9 cellular contexts compared by ENCODE assay signal in the genomic region with DNA sequence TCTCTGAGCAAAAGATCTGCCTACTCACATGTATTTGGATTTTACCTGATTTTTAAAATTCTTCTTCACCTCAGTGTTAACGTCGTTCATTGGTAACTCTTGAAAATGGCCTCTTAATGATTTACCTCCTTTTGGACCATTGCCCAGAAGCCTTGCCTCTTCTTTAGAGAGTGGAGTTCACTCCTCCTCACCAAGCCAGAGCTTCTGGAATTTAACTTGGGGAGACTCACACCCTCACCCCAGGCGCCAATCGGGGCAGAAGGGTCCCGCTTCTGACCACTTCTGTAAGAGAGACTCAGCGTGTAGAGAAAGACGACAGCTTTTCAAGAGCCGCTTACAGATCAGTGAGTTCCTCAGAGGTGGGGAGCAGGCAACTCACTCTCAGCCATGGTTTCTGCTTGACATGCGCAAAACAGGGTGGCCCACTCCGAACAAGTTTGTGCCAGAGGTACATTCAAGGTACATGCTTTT.
A peak's percentile ranks its signal among the peaks of the same experiment; 100 is the strongest.
DNase-seq lines count a peak whose midpoint lies in the region; ATAC-seq and TF ChIP-seq lines count a peak whose summit lies in the region.
"Had no signal": no experiment of that assay in that cellular context is flagged by ENCODE, and none has a peak within 500 bp of the region (broad histone marks: within the 10 kb centered on the region; RNA-seq: fewer than 3 reads in every experiment).

No MANE protein-coding gene starts in this region.

- no peaks in the 10 kb centered on the region for H3K36me3 ChIP-seq in subcutaneous abdominal adipose tissue (ENCODE audit: control insufficient read depth in 5 of 5, insufficient read depth in 5 of 5, low read length in 5 of 5)
- H3K36me3 ChIP-seq: BLaER1 had no signal

- peaks cover 0 to 20% (median 18%) of the 10 kb centered on the region in 5 donors for H3K4me1 ChIP-seq in subcutaneous abdominal adipose tissue (ENCODE audit: control insufficient read depth in 5 of 5, insufficient read depth in 5 of 5, low read length in 5 of 5)

- in situ Hi-C loops in astrocyte of the cerebellum (cut with HindIII; ENCODE audit: low sequenced_read_pairs) = no loop called here

- no peak for TF ChIP-seq CTCF in astrocyte of the cerebellum (IDR thresholded peaks at IDR 0.05; ENCODE audit: low read depth, low read length, missing control alignments)

- peak overlapping the region; percentile 56 for H3K4me3 ChIP-seq in astrocyte of the cerebellum (ENCODE audit: low read depth, low read length)
- H3K4me3 ChIP-seq in subcutaneous abdominal adipose tissue (ENCODE audit: low read depth in 1 of 5, low read length in 5 of 5) = peak overlapping the region in 4 of 5 donors; percentile 55 to 81 (median 68)
- H3K4me3 ChIP-seq: BLaER1 had no signal

- peak overlapping the region in 2 of 5 donors; percentile 21 to 30 for H3K9ac ChIP-seq in subcutaneous abdominal adipose tissue (ENCODE audit: low read length in 5 of 5)
- H3K9ac ChIP-seq: BLaER1 had no signal

- ATAC-seq in GM19328 (IDR thresholded peaks at IDR 0.05; ENCODE audit: unreplicated experiment) = no peak

- peak; percentile 59 for DNase-seq in NCI-H2171 treated with DMSO at 0.1 percent for 48 hours (lab: John Stamatoyannopoulos, UW)
- no peak for DNase-seq in NCI-H2171 (lab: John Stamatoyannopoulos, UW)
- no peak for DNase-seq in astrocyte of the cerebellum (ENCODE audit: low read depth)
- peak; percentile 88 for DNase-seq in kidney tubule cell (ENCODE audit: low spot score)
- DNase-seq in NCI-H1694 treated with DMSO at 0.1 percent for 48 hours (lab: John Stamatoyannopoulos, UW) = no peak
- no peak for DNase-seq in SKM-1 treated with dmso at 0.1 percent for 144 hours (lab: John Stamatoyannopoulos, UW; ENCODE audit: unreplicated experiment)

- peaks cover 0 to 45% (median 17%) of the 10 kb centered on the region in 5 donors for H3K27me3 ChIP-seq in subcutaneous abdominal adipose tissue (ENCODE audit: control insufficient read depth in 5 of 5, insufficient read depth in 4 of 5, low read length in 5 of 5)

- H3K9me3 ChIP-seq in subcutaneous abdominal adipose tissue (ENCODE audit: control insufficient read depth in 5 of 5, low read length in 5 of 5) = no peaks in the 10 kb centered on the region
- H3K9me3 ChIP-seq: BLaER1 had no signal

- H3K27ac ChIP-seq in subcutaneous abdominal adipose tissue (ENCODE audit: low read depth, low read length) = no peak overlapping the region
- H3K27ac ChIP-seq: BLaER1 had no signal

Comparison
In these comparisons a context has a peak if more than half of its experiments do, and no peak if none do; other contexts are left out.
1. DNase-seq: peak in NCI-H2171 treated with DMSO at 0.1 percent for 48 hours (single experiment) and kidney tubule cell (single experiment); none in NCI-H2171 (single experiment), astrocyte of the cerebellum (single experiment), NCI-H1694 treated with DMSO at 0.1 percent for 48 hours (single experiment) and SKM-1 treated with dmso at 0.1 percent for 144 hours (single experiment).